Comparison of ENCODE assay signal across 12 cellular contexts in the genomic region with DNA sequence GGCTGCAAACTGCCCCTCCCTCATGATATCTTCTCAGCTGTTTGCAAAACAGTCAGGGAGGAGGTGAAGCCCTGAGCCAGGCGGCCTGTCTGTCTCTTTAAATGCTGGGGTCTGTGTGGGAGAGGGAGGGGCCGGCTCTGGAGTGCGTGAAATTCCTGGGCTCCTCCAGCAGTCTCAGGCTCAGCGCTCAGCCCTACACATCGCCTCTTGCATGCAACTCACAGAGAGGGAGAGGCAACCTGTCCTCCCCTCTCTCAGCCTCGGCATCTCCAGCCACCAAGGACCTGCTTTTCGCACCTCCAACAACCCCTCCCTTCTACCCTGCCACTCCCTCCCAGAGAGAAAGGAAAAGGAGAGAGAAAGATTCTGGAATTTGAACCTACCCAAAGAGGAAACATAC. TPM values are rescaled to one million over a fixed set of nuclear protein-coding genes. Genes with fewer than 3 reads are reported as not detected.
DNase-seq lines count a peak whose midpoint lies in the region; ATAC-seq, FAIRE-seq and TF ChIP-seq lines count a peak whose summit lies in the region.
"Had no signal": no experiment of that assay in that cellular context is flagged by ENCODE, and none has a peak within 500 bp of the region (broad histone marks: within the 10 kb centered on the region; RNA-seq: fewer than 3 reads in every experiment).

A gene (plus strand): TSS at position 171 of the 400 bp plus-strand sequence. CDS start 72,721 bp downstream, outside the sequence.

- POLR2A ChIA-PET in HepG2 (lab: Yijun Ruan, JAX) = no interaction called here

- H3K27me3 ChIP-seq in HepG2 (ENCODE audit: control insufficient read depth in 1 of 2, insufficient read depth in 2 of 2, low read length in 2 of 2) (peaks cover 0 to 12% of the 10 kb centered on the region in 2 experiments; a peak in 3 of 5 replicates), thyroid gland (no peaks in the 10 kb centered on the region), HAP-1 (ENCODE audit: low read depth) (peaks cover 5% of the 10 kb centered on the region; the same call in 1 of the 2 replicates)

- CTCF ChIA-PET in HepG2 (lab: Yijun Ruan, JAX; ENCODE audit: low intra/inter-chr PET ratio, low total read pairs) = no interaction called here

- H2AFZ ChIP-seq in HepG2 (ENCODE audit: low read length) = no peak within 1 kb of the TSS

- H3K79me2 ChIP-seq in HepG2 (ENCODE audit: insufficient read depth, low read length) = no peaks in the 10 kb centered on the region

- H3K9me3 ChIP-seq in HepG2 (ENCODE audit: low read length) = no peaks in the 10 kb centered on the region
- no peaks in the 10 kb centered on the region for H3K9me3 ChIP-seq in thyroid gland
- no peaks in the 10 kb centered on the region for H3K9me3 ChIP-seq in HAP-1
- H3K9me3 ChIP-seq: stomach had no signal

- intact Hi-C loops in HepG2 (cut with micrococcal nuclease; ENCODE audit: unreplicated experiment) = no loop called here
- intact Hi-C loops in thyroid gland (cut with DNase I) = no loop called here

- peak within 1 kb of the TSS; percentile 84 to 94 (median 88) for H3K4me3 Mint-ChIP-seq in brain
- H3K4me3 Mint-ChIP-seq: activated naive CD8-positive, alpha-beta T cell treated with anti-CD3 and anti-CD28 coated beads, Interleukin-2, amount 10 ng/mL, durations not matched to agents 7 days and 5 days had no signal

- H3K4me1 ChIP-seq in HepG2 (ENCODE audit: insufficient read depth, low read length) (peaks cover 5% of the 10 kb centered on the region; the same call in 1 of the 2 replicates), thyroid gland (no peaks in the 10 kb centered on the region), HAP-1 (no peaks in the 10 kb centered on the region)

- TF ChIP-seq CTCF in brain (conservative IDR thresholded peaks at IDR 0.05) (no peak), HepG2 (CRISPR knock-in tag; IDR thresholded peaks at IDR 0.05) (no peak), thyroid gland (IDR thresholded peaks at IDR 0.05) (no peak)

- H3K9me3 Mint-ChIP-seq in brain = peaks cover 0 to 6% (median 0%) of the 10 kb centered on the region in 5 experiments

- in situ Hi-C loops in HepG2 (cut with HindIII; ENCODE audit: extremely low pct_ligation_motif_present, low pct_unique_long_range_greater_than_20kb) = loop anchor here (25.0 kb wide), 1 partner anchor 667 kb away; no protein-coding TSS in a partner anchor
- in situ Hi-C loops in HAP-1 (cut with MboI; ENCODE audit: low sequenced_read_pairs) = no loop called here

- BruUV-seq in HepG2 (replicated peaks; lab: Mats Ljungman, UMichigan) = no TSS peak

- peaks cover 23% of the 10 kb centered on the region for H3K27me3 Mint-ChIP-seq in brain

- TF ChIP-seq EP300 in HepG2 (IDR thresholded peaks at IDR 0.05; ENCODE audit: low read depth in 2 of 2, low read length in 2 of 2) (no peak), HepG2 (CRISPR knock-in tag; IDR thresholded peaks at IDR 0.05; ENCODE audit: borderline replicate concordance) (no peak)

- DNase-seq in NCI-H1092 treated with DMSO at 0.1 percent for 48 hours (lab: John Stamatoyannopoulos, UW) = peak; percentile 25
- no peak for DNase-seq in NCI-H1092 (lab: John Stamatoyannopoulos, UW)
- no peak for DNase-seq in HepG2 (ENCODE audit: low spot score)
- DNase-seq in thyroid gland = peak; percentile 17 to 23
- no peak for DNase-seq in GM19239 (ENCODE audit: insufficient read length, low spot score)
- DNase-seq in HAP-1 (ENCODE audit: low spot score in 2 of 2) = no peak
- DNase-seq in activated CD4-positive, alpha-beta T cell treated with anti-CD3 and anti-CD28 coated beads for 1 hour = no peak
- DNase-seq: activated naive CD8-positive, alpha-beta T cell treated with anti-CD3 and anti-CD28 coated beads, Interleukin-2, amount 10 ng/mL, durations not matched to agents 7 days and 5 days; stomach had no signal

- H3K27ac Mint-ChIP-seq in brain = peak within 1 kb of the TSS; percentile 63 to 93 (median 91)
- H3K27ac Mint-ChIP-seq: activated naive CD8-positive, alpha-beta T cell treated with anti-CD3 and anti-CD28 coated beads, Interleukin-2, amount 10 ng/mL, durations not matched to agents 7 days and 5 days had no signal

- H3K36me3 Mint-ChIP-seq in brain = peaks cover 13% of the 10 kb centered on the region
- H3K36me3 Mint-ChIP-seq: activated naive CD8-positive, alpha-beta T cell treated with anti-CD3 and anti-CD28 coated beads, Interleukin-2, amount 10 ng/mL, durations not matched to agents 7 days and 5 days had no signal

- TF ChIP-seq POLR2A in HepG2 (IDR thresholded peaks at IDR 0.05; ENCODE audit: insufficient read depth in 1 of 2, low read depth in 2 of 2, low read length in 2 of 2) (no peak), thyroid gland (IDR thresholded peaks at IDR 0.05) (no peak)

- H3K4me3 ChIP-seq in HepG2 (replicated peaks in 1 of 3; ENCODE audit: insufficient read depth in 1 of 3, low read depth in 2 of 3, low read length in 3 of 3) = no peak within 1 kb of the TSS
- no peak within 1 kb of the TSS for H3K4me3 ChIP-seq in thyroid gland (replicated peaks in 1 of 3)
- no peak within 1 kb of the TSS for H3K4me3 ChIP-seq in HAP-1
- H3K4me3 ChIP-seq: stomach had no signal

- H3K36me3 ChIP-seq in HepG2 (replicated peaks in 1 of 2; ENCODE audit: control insufficient read depth in 1 of 2, insufficient read depth in 2 of 2, low read length in 2 of 2) (no peaks in the 10 kb centered on the region), thyroid gland (no peaks in the 10 kb centered on the region), HAP-1 (replicated peaks) (no peaks in the 10 kb centered on the region)
- H3K36me3 ChIP-seq: stomach had no signal

- ATAC-seq in HepG2 = peak; percentile 84

- FAIRE-seq in HepG2 (lab: Jason Lieb, UNC) (no peak), GM19239 (lab: Jason Lieb, UNC) (no peak)

- no peak within 1 kb of the TSS for H3K27ac ChIP-seq in HepG2 (ENCODE audit: extremely low read length, insufficient read depth, low read length)
- no peak within 1 kb of the TSS for H3K27ac ChIP-seq in thyroid gland
- H3K27ac ChIP-seq: 22Rv1, stomach had no signal

- no peak within 1 kb of the TSS for H3K4me2 ChIP-seq in HepG2 (ENCODE audit: low read depth, low read length)

- WGBS in HepG2 (ENCODE audit: low lambda C conversion rate) = 4% methylated on average over 5 of the region's 7 CpGs
- WGBS in thyroid gland, 2 donors = 1 to 4% methylated on average over 7 of the region's 7 CpGs

- no peak for TF ChIP-seq RAD21 in HepG2 (CRISPR knock-in tag; IDR thresholded peaks at IDR 0.05)

- no peak within 1 kb of the TSS for H3K9ac ChIP-seq in HepG2 (ENCODE audit: insufficient read depth, low read depth, low read length)

- H4K20me1 ChIP-seq in HepG2 (ENCODE audit: insufficient read depth, low read length) = no peaks in the 10 kb centered on the region

- H3K4me1 Mint-ChIP-seq in brain = peaks cover 50% of the 10 kb centered on the region
- H3K4me1 Mint-ChIP-seq: activated naive CD8-positive, alpha-beta T cell treated with anti-CD3 and anti-CD28 coated beads, Interleukin-2, amount 10 ng/mL, durations not matched to agents 7 days and 5 days had no signal

TF ChIP-seq in HepG2, 621 proteins besides CTCF, POLR2A, EP300 and RAD21 (continues in another document):
- TF ChIP-seq, protein P1, sequence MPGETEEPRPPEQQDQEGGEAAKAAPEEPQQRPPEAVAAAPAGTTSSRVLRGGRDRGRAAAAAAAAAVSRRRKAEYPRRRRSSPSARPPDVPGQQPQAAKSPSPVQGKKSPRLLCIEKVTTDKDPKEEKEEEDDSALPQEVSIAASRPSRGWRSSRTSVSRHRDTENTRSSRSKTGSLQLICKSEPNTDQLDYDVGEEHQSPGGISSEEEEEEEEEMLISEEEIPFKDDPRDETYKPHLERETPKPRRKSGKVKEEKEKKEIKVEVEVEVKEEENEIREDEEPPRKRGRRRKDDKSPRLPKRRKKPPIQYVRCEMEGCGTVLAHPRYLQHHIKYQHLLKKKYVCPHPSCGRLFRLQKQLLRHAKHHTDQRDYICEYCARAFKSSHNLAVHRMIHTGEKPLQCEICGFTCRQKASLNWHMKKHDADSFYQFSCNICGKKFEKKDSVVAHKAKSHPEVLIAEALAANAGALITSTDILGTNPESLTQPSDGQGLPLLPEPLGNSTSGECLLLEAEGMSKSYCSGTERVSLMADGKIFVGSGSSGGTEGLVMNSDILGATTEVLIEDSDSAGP (CRISPR knock-in tag; IDR thresholded peaks at IDR 0.05; ENCODE audit: borderline replicate concordance) = peak; percentile 80
- no peak for TF ChIP-seq ZNF501 (CRISPR knock-in tag; IDR thresholded peaks at IDR 0.05)

RNA-seq across cellular contexts. Expression of the gene that starts here (rescaled TPM):
- polyA plus RNA-seq in brain (ENCODE audit: insufficient read depth, low read depth, low replicate concordance) (8.8 TPM), HepG2 (2011; rRNA removed) (0.03 TPM in 1 of 2 replicates, not detected in the other)
- total RNA-seq in HepG2 (2016; rRNA removed; fragmentation: Illumina TruSeq; extraction: Trizol) (not detected in 2 replicates), thyroid gland (1 to 10 TPM in 2 of 4 donors, under 1 TPM in 2; 0.56 to 1.6 (median 1.1) TPM)
- not detected in 2 replicates for total RNA-seq in HepG2 (2016; cell fraction: cytosol; rRNA removed; fragmentation: Illumina TruSeq; extraction: Trizol; ENCODE audit: low read depth)
- total RNA-seq in HepG2 (2016; cell fraction: insoluble cytoplasmic fraction; rRNA removed; fragmentation: Illumina TruSeq; extraction: Trizol) = not detected in 2 replicates
- total RNA-seq in HepG2 (2016; cell fraction: membrane; rRNA removed; fragmentation: Illumina TruSeq; extraction: Trizol) = not detected in 2 replicates
- total RNA-seq in HepG2 (2016; cell fraction: nucleus; rRNA removed; fragmentation: Illumina TruSeq; extraction: Trizol) = 0.09 TPM in 1 of 2 replicates, not detected in the other
- polyA plus RNA-seq in HepG2 (2011; cell fraction: cytosol; rRNA removed) = 0.01 TPM in 1 of 2 replicates, not detected in the other
- polyA plus RNA-seq in HepG2 (2011; cell fraction: nucleus; rRNA removed) = 0.02 TPM in 1 of 2 replicates, not detected in the other
- polyA plus RNA-seq in HepG2 (2012) = not detected in 2 replicates
- not detected in 2 replicates for polyA plus RNA-seq in HepG2 (2016; cell fraction: cytosol; fragmentation: Illumina TruSeq; extraction: Trizol; ENCODE audit: low read depth)
- polyA plus RNA-seq in HepG2 (2016; cell fraction: insoluble cytoplasmic fraction; fragmentation: Illumina TruSeq; extraction: Trizol; ENCODE audit: low read depth) = not detected in 2 replicates
- not detected in 2 replicates for polyA plus RNA-seq in HepG2 (2016; cell fraction: membrane; fragmentation: Illumina TruSeq; extraction: Trizol; ENCODE audit: low read depth)
- polyA plus RNA-seq in HepG2 (2016; cell fraction: nucleus; fragmentation: Illumina TruSeq; extraction: Trizol; ENCODE audit: insufficient read depth, low read depth) = not detected in 2 replicates
- 0.10 TPM in 1 of 2 replicates, not detected in the other for polyA minus RNA-seq in HepG2 (2011; rRNA and poly(A)+ RNA removed; ENCODE audit: low replicate concordance)
- not detected in 2 replicates for polyA minus RNA-seq in HepG2 (2011; cell fraction: cytosol; rRNA and poly(A)+ RNA removed)
- not detected in 2 replicates for polyA minus RNA-seq in HepG2 (2011; cell fraction: nucleus; rRNA and poly(A)+ RNA removed)
- total RNA-seq: activated naive CD8-positive, alpha-beta T cell treated with anti-CD3 and anti-CD28 coated beads, Interleukin-2, amount 10 ng/mL, durations not matched to agents 7 days and 5 days; OCI-LY7 had no signal

Comparison
In these comparisons a context has a peak if more than half of its experiments do, and no peak if none do; other contexts are left out.
1. DNase-seq: peak in NCI-H1092 treated with DMSO at 0.1 percent for 48 hours (single experiment) and thyroid gland (2 of 2); none in NCI-H1092 (single experiment), HepG2 (single experiment), GM19239 (single experiment), HAP-1 (0 of 2) and activated CD4-positive, alpha-beta T cell treated with anti-CD3 and anti-CD28 coated beads for 1 hour (single experiment).
2. Peak in ATAC-seq in HepG2; RNA of the gene not detected or under 1 TPM.